Comparison of ENCODE assay signal across 20 cellular contexts in genomic region chr11:27406498-27407354, GRCh38. TPM values are rescaled to one million over a fixed set of nuclear protein-coding genes. Genes with fewer than 3 reads are reported as not detected.
DNase-seq lines count a peak whose midpoint lies in the region; ATAC-seq and TF ChIP-seq lines count a peak whose summit lies in the region.
"Had no signal": no experiment of that assay in that cellular context is flagged by ENCODE, and none has a peak within 500 bp of the region (broad histone marks: within the 10 kb centered on the region; RNA-seq: fewer than 3 reads in every experiment).

No MANE protein-coding gene starts in this region.

- H2AFZ ChIP-seq in neural progenitor cell (replicated peaks) (no peak overlapping the region), hepatocyte (no peak overlapping the region)
- H2AFZ ChIP-seq: GM23248 had no signal

- H3K79me2 ChIP-seq in neural progenitor cell (ENCODE audit: low read depth) (peaks cover 100% of the 10 kb centered on the region), hepatocyte (peaks cover 86% of the 10 kb centered on the region)

- H3K9me3 ChIP-seq in neural progenitor cell (ENCODE audit: low read depth) (no peaks in the 10 kb centered on the region), hepatocyte (ENCODE audit: low read depth) (no peaks in the 10 kb centered on the region), uterus (no peaks in the 10 kb centered on the region)
- H3K9me3 ChIP-seq: SJCRH30 had no signal

- H3K4me1 Mint-ChIP-seq in neural progenitor cell: no peaks in the 10 kb centered on the region
- no peaks in the 10 kb centered on the region for H3K4me1 Mint-ChIP-seq in T-helper 2 cell treated with Interferon-gamma antibody and Interleukin-4, amounts not matched to agents 5 μg/mL and 100 μg/mL, for 36 hours (ENCODE audit: low read depth)
- H3K4me1 Mint-ChIP-seq: CD4-positive, alpha-beta memory T cell had no signal

- DNase-seq in Right ventricle myocardium inferior (ENCODE audit: missing footprints) (no peak), cardiac septum (ENCODE audit: low spot score) (no peak), fibroblast of the aortic adventitia (ENCODE audit: low read depth) (peak; percentile 89), neural progenitor cell (ENCODE audit: low spot score) (no peak), hepatocyte (ENCODE audit: low spot score) (no peak), GDM1 (lab: John Stamatoyannopoulos, UW) (no peak), uterus (no peak)
- no peak for DNase-seq in T-helper 2 cell treated with Interferon-gamma antibody and Interleukin-4, amounts not matched to agents 5 μg/mL and 100 μg/mL, for 36 hours (ENCODE audit: low spot score)
- DNase-seq: 8988T; Calu3; CD4-positive, alpha-beta memory T cell; DMS79 treated with DMSO at 0.1 percent for 48 hours; GM23248; KBM-7; NCI-H1417 treated with DMSO at 0.1 percent for 48 hours; NCI-H1930; NCI-H526 treated with DMSO at 0.1 percent for 48 hours; RPMI8226; SJCRH30 had no signal

- H3K4me2 ChIP-seq in neural progenitor cell (no peak overlapping the region), hepatocyte (no peak overlapping the region)

- peaks cover 80% of the 10 kb centered on the region for H4K20me1 ChIP-seq in neural progenitor cell (ENCODE audit: low read depth)
- no peaks in the 10 kb centered on the region for H4K20me1 ChIP-seq in hepatocyte (ENCODE audit: insufficient read depth, poor library complexity, severe bottlenecking)

- H3K27me3 Mint-ChIP-seq in neural progenitor cell (ENCODE audit: insufficient read depth, low read depth): no peaks in the 10 kb centered on the region
- peaks cover 15% of the 10 kb centered on the region for H3K27me3 Mint-ChIP-seq in T-helper 2 cell treated with Interferon-gamma antibody and Interleukin-4, amounts not matched to agents 5 μg/mL and 100 μg/mL, for 36 hours (ENCODE audit: low read depth)

- H3K36me3 Mint-ChIP-seq in neural progenitor cell: peaks cover 2% of the 10 kb centered on the region
- H3K36me3 Mint-ChIP-seq in T-helper 2 cell treated with Interferon-gamma antibody and Interleukin-4, amounts not matched to agents 5 μg/mL and 100 μg/mL, for 36 hours (ENCODE audit: low read depth): no peaks in the 10 kb centered on the region
- H3K36me3 Mint-ChIP-seq: CD4-positive, alpha-beta memory T cell had no signal

- no peak overlapping the region for H3K27ac Mint-ChIP-seq in neural progenitor cell
- no peak overlapping the region for H3K27ac Mint-ChIP-seq in T-helper 2 cell treated with Interferon-gamma antibody and Interleukin-4, amounts not matched to agents 5 μg/mL and 100 μg/mL, for 36 hours
- H3K27ac Mint-ChIP-seq: CD4-positive, alpha-beta memory T cell had no signal

- TF ChIP-seq POLR2A in uterus (IDR thresholded peaks at IDR 0.05): no peak

- no peak for TF ChIP-seq CTCF in fibroblast of the aortic adventitia (IDR thresholded peaks at IDR 0.05; ENCODE audit: insufficient read depth, low read length)
- no peak for TF ChIP-seq CTCF in neural progenitor cell (IDR thresholded peaks at IDR 0.05)
- TF ChIP-seq CTCF in hepatocyte (IDR thresholded peaks at IDR 0.05; ENCODE audit: poor library complexity): no peak
- no peak for TF ChIP-seq CTCF in uterus (IDR thresholded peaks at IDR 0.05)

- H3K4me3 ChIP-seq in fibroblast of the aortic adventitia (ENCODE audit: low read depth, low read length) (no peak overlapping the region), neural progenitor cell (no peak overlapping the region), hepatocyte (no peak overlapping the region), uterus (no peak overlapping the region)
- H3K4me3 ChIP-seq: GM23248, SJCRH30 had no signal

- H3K36me3 ChIP-seq in neural progenitor cell: peaks cover 22% of the 10 kb centered on the region
- no peaks in the 10 kb centered on the region for H3K36me3 ChIP-seq in hepatocyte (replicated peaks; ENCODE audit: insufficient read depth, low read depth)
- no peaks in the 10 kb centered on the region for H3K36me3 ChIP-seq in uterus

- H3K27me3 ChIP-seq in neural progenitor cell (no peaks in the 10 kb centered on the region), hepatocyte (no peaks in the 10 kb centered on the region), uterus (no peaks in the 10 kb centered on the region)
- H3K27me3 ChIP-seq: SJCRH30 had no signal

- no peaks in the 10 kb centered on the region for H3K9me3 Mint-ChIP-seq in neural progenitor cell
- H3K9me3 Mint-ChIP-seq in T-helper 2 cell treated with Interferon-gamma antibody and Interleukin-4, amounts not matched to agents 5 μg/mL and 100 μg/mL, for 36 hours: no peaks in the 10 kb centered on the region
- H3K9me3 Mint-ChIP-seq: CD4-positive, alpha-beta memory T cell had no signal

- H3K27ac ChIP-seq in neural progenitor cell (peak overlapping the region; percentile 10), hepatocyte (no peak overlapping the region), uterus (no peak overlapping the region)
- H3K27ac ChIP-seq: GM23248, SJCRH30 had no signal

- no peaks in the 10 kb centered on the region for H3K9me2 ChIP-seq in hepatocyte (replicated peaks; ENCODE audit: insufficient read depth)

- H3K4me1 ChIP-seq in neural progenitor cell (peaks cover 44% of the 10 kb centered on the region), hepatocyte (ENCODE audit: insufficient read depth) (peaks cover 11% of the 10 kb centered on the region), uterus (no peaks in the 10 kb centered on the region)
- H3K4me1 ChIP-seq: SJCRH30 had no signal

- ATAC-seq in Right ventricle myocardium inferior: peak; percentile 62
- ATAC-seq: HCT116 had no signal

- no peak overlapping the region for H3K4me3 Mint-ChIP-seq in neural progenitor cell
- H3K4me3 Mint-ChIP-seq in T-helper 2 cell treated with Interferon-gamma antibody and Interleukin-4, amounts not matched to agents 5 μg/mL and 100 μg/mL, for 36 hours: no peak overlapping the region
- H3K4me3 Mint-ChIP-seq: CD4-positive, alpha-beta memory T cell had no signal

- intact Hi-C loops in Right ventricle myocardium inferior (cut with DNase I) (no loop called here), cardiac septum (cut with DNase I) (no loop called here), uterus (cut with DNase I; ENCODE audit: low total_unique reads) (no loop called here)

- H3F3A ChIP-seq in neural progenitor cell (ENCODE audit: low read depth): peaks cover 43% of the 10 kb centered on the region

- WGBS in hepatocyte (ENCODE audit: low lambda C conversion rate, missing lambda C conversion rate): 74% methylated on average over 3 of the region's 3 CpGs

- no peak overlapping the region for H3K9ac ChIP-seq in neural progenitor cell
- H3K9ac ChIP-seq: GM23248 had no signal

RNA-seq across cellular contexts. Expression of gene CCDC34, which starts 43.7 kb away (rescaled TPM):
- total RNA-seq in Right ventricle myocardium inferior (3.8 TPM), cardiac septum (2.3 TPM), fibroblast of the aortic adventitia (ENCODE audit: low replicate concordance) (6.3 and 10.7 TPM in 2 replicates), neural progenitor cell (ENCODE audit: low replicate concordance) (15.6 and 30.6 TPM in 2 replicates), hepatocyte (6.8 and 7.5 TPM in 2 replicates), uterus (1 to 10 TPM in 2 of 4 donors, under 1 TPM in 1, not detected in 1; 0.26 to 8.2 (median 2.7) TPM)
- polyA plus RNA-seq in hepatocyte: 4.6 and 6.0 TPM in 2 replicates
